Comparison of ENCODE assay signal across 9 cellular contexts in the genomic region with DNA sequence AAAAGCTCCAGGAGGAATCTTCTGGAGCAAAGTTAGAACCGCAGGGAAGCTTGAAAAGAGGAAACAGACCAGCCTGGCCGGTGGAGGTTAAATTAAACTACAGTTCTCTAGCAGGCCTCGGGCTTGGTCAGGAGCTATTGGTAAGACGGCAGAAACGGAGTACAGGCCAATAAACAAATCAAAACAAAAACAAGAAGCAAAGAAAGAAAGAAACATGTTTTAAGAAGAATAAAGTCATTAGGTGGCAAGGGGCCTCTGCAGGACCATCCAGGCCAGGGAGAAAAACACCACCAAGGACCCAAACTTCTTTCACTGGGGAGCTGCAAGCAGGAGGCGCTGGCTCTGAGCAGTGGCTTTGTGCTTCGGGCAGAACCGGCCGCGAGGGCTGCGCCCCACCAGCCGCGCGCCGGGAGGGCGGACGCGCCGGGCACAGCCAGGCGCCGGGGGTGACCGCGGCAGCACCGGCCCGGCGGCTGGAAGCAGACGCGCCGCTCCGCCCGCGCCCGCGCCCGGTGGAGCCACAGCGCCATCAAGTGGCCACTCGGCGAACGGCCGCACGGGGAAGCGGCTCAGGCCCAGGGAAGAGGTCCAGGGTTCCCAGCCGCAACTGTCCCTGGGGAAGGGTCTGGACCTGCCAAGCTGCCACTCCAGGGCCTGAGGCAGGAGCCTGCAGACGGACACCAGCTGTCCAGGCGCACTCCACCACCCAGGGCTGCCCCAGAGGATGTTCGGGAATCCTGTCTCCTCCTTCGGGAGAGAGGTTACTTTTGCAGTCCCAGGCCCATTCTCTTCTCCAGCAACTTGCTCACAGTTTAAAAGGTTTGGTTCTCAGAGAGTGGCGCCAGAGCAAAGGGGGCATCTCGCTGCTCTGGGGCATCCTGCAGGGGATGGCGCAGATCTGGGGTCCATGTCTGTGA.
DNase-seq lines count a peak whose midpoint lies in the region; ATAC-seq and TF ChIP-seq lines count a peak whose summit lies in the region.
"Had no signal": no experiment of that assay in that cellular context is flagged by ENCODE, and none has a peak within 500 bp of the region (broad histone marks: within the 10 kb centered on the region; RNA-seq: fewer than 3 reads in every experiment).

No MANE protein-coding gene starts in this region.

- peak overlapping the region; percentile 2 to 6 for H3K4me3 Mint-ChIP-seq in activated T-cell treated with anti-CD3 and anti-CD28 coated beads, Interleukin-2, amount 50 U/mL, for 72 hours
- H3K4me3 Mint-ChIP-seq in natural killer cell treated with Interleukin-12 subunit alpha and Interleukin-12 subunit beta and Interleukin-15 and Interleukin-18, amount 100 ng/mL, for 72 hours, result no peak overlapping the region

- peaks cover 32% of the 10 kb centered on the region for H3K27me3 Mint-ChIP-seq in activated T-cell treated with anti-CD3 and anti-CD28 coated beads, Interleukin-2, amount 50 U/mL, for 72 hours (ENCODE audit: low read depth)
- H3K27me3 Mint-ChIP-seq in natural killer cell treated with Interleukin-12 subunit alpha and Interleukin-12 subunit beta and Interleukin-15 and Interleukin-18, amount 100 ng/mL, for 72 hours, result peaks cover 27 to 45% of the 10 kb centered on the region in 2 donors

- no peaks in the 10 kb centered on the region for H3K9me2 ChIP-seq in OCI-LY7 (ENCODE audit: insufficient read depth, low read length)

- H3K9me3 ChIP-seq in OCI-LY7 (ENCODE audit: low read length), result no peaks in the 10 kb centered on the region
- no peaks in the 10 kb centered on the region for H3K9me3 ChIP-seq in suprapubic skin

- peak; percentile 56 for DNase-seq in Caki2 (ENCODE audit: low read depth)
- peak; percentile 90 for DNase-seq in GM20000 (ENCODE audit: low spot score)
- DNase-seq in HL-60 (ENCODE audit: low read depth in 1 of 2, low spot score in 1 of 2), result peak; percentile 10 to 33
- peak; percentile 71 for DNase-seq in OCI-LY7 (ENCODE audit: low spot score)
- peak; percentile 64 to 80 for DNase-seq in activated T-cell treated with anti-CD3 and anti-CD28 coated beads, Interleukin-2, amount 50 U/mL, for 72 hours
- DNase-seq in fibroblast of mammary gland (ENCODE audit: low read depth), result peak; percentile 49
- peak; percentile 75 for DNase-seq in natural killer cell treated with Interleukin-12 subunit alpha and Interleukin-12 subunit beta and Interleukin-15 and Interleukin-18, amount 100 ng/mL, for 72 hours (ENCODE audit: low spot score)
- DNase-seq in suprapubic skin (ENCODE audit: low spot score in 2 of 2), result peak in 1 of 2 donors; percentile 71

- H2AFZ ChIP-seq in OCI-LY7 (ENCODE audit: low read length), result peak overlapping the region; percentile 9; the same call in 1 of the 2 replicates

- CTCF ChIA-PET in OCI-LY7 (lab: Charles Lee; ENCODE audit: unreplicated experiment), result interaction anchor here (0.9 kb wide), 1 partner anchor 17 kb away, joined by 3 read pairs; no protein-coding TSS in a partner anchor

- H3K27ac Mint-ChIP-seq in activated T-cell treated with anti-CD3 and anti-CD28 coated beads, Interleukin-2, amount 50 U/mL, for 72 hours, result no peak overlapping the region
- no peak overlapping the region for H3K27ac Mint-ChIP-seq in natural killer cell treated with Interleukin-12 subunit alpha and Interleukin-12 subunit beta and Interleukin-15 and Interleukin-18, amount 100 ng/mL, for 72 hours

- no peak for TF ChIP-seq POLR2A in suprapubic skin (IDR thresholded peaks at IDR 0.05)

- 20% methylated on average over 22 of the region's 50 CpGs for WGBS in suprapubic skin

- H3K4me3 ChIP-seq in HL-60 (replicated peaks; ENCODE audit: insufficient read depth, low read length), result no peak overlapping the region
- H3K4me3 ChIP-seq in OCI-LY7 (ENCODE audit: low read depth, low read length, poor library complexity, severe bottlenecking), result no peak overlapping the region
- H3K4me3 ChIP-seq in fibroblast of mammary gland (ENCODE audit: control insufficient read depth, low read depth, low read length), result no peak overlapping the region
- H3K4me3 ChIP-seq in suprapubic skin, result peak overlapping the region; percentile 20

- H3K27me3 ChIP-seq in HL-60 (ENCODE audit: insufficient read depth, poor library complexity, severe bottlenecking), result no peaks in the 10 kb centered on the region
- no peaks in the 10 kb centered on the region for H3K27me3 ChIP-seq in suprapubic skin

- in situ Hi-C loops in Caki2 (cut with HindIII; ENCODE audit: low pct_unique_long_range_greater_than_20kb, low sequenced_read_pairs), result loop anchor here (25.0 kb wide), 1 partner anchor 1103 kb away; no protein-coding TSS in a partner anchor

- no peaks in the 10 kb centered on the region for H3K79me2 ChIP-seq in OCI-LY7 (ENCODE audit: insufficient read depth, low read depth, low read length)

- peak; percentile 97 for TF ChIP-seq CTCF in GM20000 (IDR thresholded peaks at IDR 0.05; ENCODE audit: extremely low read depth, missing control alignments)
- TF ChIP-seq CTCF in HL-60 (IDR thresholded peaks at IDR 0.05; ENCODE audit: insufficient read depth, low read length), result peak; percentile 70
- TF ChIP-seq CTCF in OCI-LY7 (conservative IDR thresholded peaks at IDR 0.05; ENCODE audit: low read length), result peak; percentile 80
- TF ChIP-seq CTCF in fibroblast of mammary gland (conservative IDR thresholded peaks at IDR 0.05; ENCODE audit: control insufficient read depth, insufficient read depth, low read depth, low read length), result peak; percentile 47
- TF ChIP-seq CTCF in suprapubic skin (IDR thresholded peaks at IDR 0.05), result peak; percentile 88 to 92

- BruUV-seq in OCI-LY7 (replicated peaks; lab: Mats Ljungman, UMichigan), result no TSS peak

- H3K27ac ChIP-seq in HL-60 (replicated peaks), result no peak overlapping the region
- H3K27ac ChIP-seq in OCI-LY7 (ENCODE audit: low read depth, low read length, poor library complexity, severe bottlenecking), result no peak overlapping the region
- H3K27ac ChIP-seq in suprapubic skin, result no peak overlapping the region
- H3K27ac ChIP-seq: epithelial cell of prostate had no signal

- POLR2A ChIA-PET in OCI-LY7 (lab: Charles Lee), result interaction anchor here (0.7 to 1.0 kb wide), 2 partner anchors 13 to 30 kb away, joined by 3 to 4 read pairs; no protein-coding TSS in a partner anchor

- H3K36me3 ChIP-seq in OCI-LY7 (ENCODE audit: insufficient read depth, low read length) (no peaks in the 10 kb centered on the region), suprapubic skin (no peaks in the 10 kb centered on the region)

- H4K20me1 ChIP-seq in OCI-LY7 (ENCODE audit: insufficient read depth, low read length), result no peaks in the 10 kb centered on the region

- H3K4me1 ChIP-seq in OCI-LY7 (ENCODE audit: insufficient read depth, low read length, poor library complexity, severe bottlenecking), result no peaks in the 10 kb centered on the region
- H3K4me1 ChIP-seq in suprapubic skin, result peaks cover 9% of the 10 kb centered on the region

- H3K36me3 Mint-ChIP-seq in activated T-cell treated with anti-CD3 and anti-CD28 coated beads, Interleukin-2, amount 50 U/mL, for 72 hours (ENCODE audit: insufficient read depth in 2 of 2), result no peaks in the 10 kb centered on the region
- H3K36me3 Mint-ChIP-seq in natural killer cell treated with Interleukin-12 subunit alpha and Interleukin-12 subunit beta and Interleukin-15 and Interleukin-18, amount 100 ng/mL, for 72 hours, result no peaks in the 10 kb centered on the region

- peak; percentile 68 to 81 for ATAC-seq in activated T-cell treated with anti-CD3 and anti-CD28 coated beads, Interleukin-2, amount 50 U/mL, for 72 hours (replicated peaks in 1 of 2)
- peak; percentile 69 to 83 for ATAC-seq in natural killer cell treated with Interleukin-12 subunit alpha and Interleukin-12 subunit beta and Interleukin-15 and Interleukin-18, amount 100 ng/mL, for 72 hours

- H3K4me2 ChIP-seq in OCI-LY7 (ENCODE audit: low read length), result 0 out of 2 replicates have a peak overlapping the region, but pooled peaks have one; percentile 17

- no peak for TF ChIP-seq EP300 in suprapubic skin (IDR thresholded peaks at IDR 0.05)

- H3K4me1 Mint-ChIP-seq in activated T-cell treated with anti-CD3 and anti-CD28 coated beads, Interleukin-2, amount 50 U/mL, for 72 hours (ENCODE audit: low read depth), result peaks cover 5% of the 10 kb centered on the region
- H3K4me1 Mint-ChIP-seq in natural killer cell treated with Interleukin-12 subunit alpha and Interleukin-12 subunit beta and Interleukin-15 and Interleukin-18, amount 100 ng/mL, for 72 hours (ENCODE audit: low read depth in 2 of 2), result peaks cover 0 to 3% of the 10 kb centered on the region in 2 donors

- intact Hi-C loops in OCI-LY7 (cut with micrococcal nuclease; ENCODE audit: unreplicated experiment), result loop anchor here (1.0 to 10.0 kb wide), 4 partner anchors 425 to 1903 kb away; no protein-coding TSS in a partner anchor

- no peaks in the 10 kb centered on the region for H3K9me3 Mint-ChIP-seq in activated T-cell treated with anti-CD3 and anti-CD28 coated beads, Interleukin-2, amount 50 U/mL, for 72 hours
- no peaks in the 10 kb centered on the region for H3K9me3 Mint-ChIP-seq in natural killer cell treated with Interleukin-12 subunit alpha and Interleukin-12 subunit beta and Interleukin-15 and Interleukin-18, amount 100 ng/mL, for 72 hours

Comparison
In these comparisons a context has a peak if more than half of its experiments do, and no peak if none do; other contexts are left out.
1. CTCF ChIP-seq: peak in every context shown above with its lines; median percentile 97 in GM20000; 90 in suprapubic skin; 80 in OCI-LY7; 70 in HL-60; 47 in fibroblast of mammary gland.